ENCODE assay signal across 12 cellular contexts in genomic region chr12:121239704-121240420, GRCh38. TPM values are rescaled to one million over a fixed set of nuclear protein-coding genes. Genes with fewer than 3 reads are reported as not detected.
DNase-seq lines count a peak whose midpoint lies in the region; ATAC-seq, FAIRE-seq and TF ChIP-seq lines count a peak whose summit lies in the region.
"Had no signal": no experiment of that assay in that cellular context is flagged by ENCODE, and none has a peak within 500 bp of the region (broad histone marks: within the 10 kb centered on the region; RNA-seq: fewer than 3 reads in every experiment).

No MANE protein-coding gene starts in this region.

- no peak for FAIRE-seq in HepG2 (lab: Jason Lieb, UNC)
- FAIRE-seq: D721Med had no signal

- no peak for TF ChIP-seq CTCF in HepG2 (CRISPR knock-in tag; IDR thresholded peaks at IDR 0.05)
- TF ChIP-seq CTCF in right lobe of liver (IDR thresholded peaks at IDR 0.05) = no peak
- no peak for TF ChIP-seq CTCF in uterus (IDR thresholded peaks at IDR 0.05)
- TF ChIP-seq CTCF in foreskin keratinocyte (conservative IDR thresholded peaks at IDR 0.05) = no peak

- ATAC-seq in HepG2 = no peak
- no peak for ATAC-seq in right lobe of liver
- ATAC-seq in foreskin keratinocyte = no peak
- no peak for ATAC-seq in HG03442 (IDR thresholded peaks at IDR 0.05; ENCODE audit: unreplicated experiment)

- peaks cover 42% of the 10 kb centered on the region for H3K36me3 Mint-ChIP-seq in activated naive CD8-positive, alpha-beta T cell treated with anti-CD3 and anti-CD28 coated beads for 36 hours

- no peak for TF ChIP-seq EP300 in HepG2 (IDR thresholded peaks at IDR 0.05; ENCODE audit: low read depth in 2 of 2, low read length in 2 of 2)
- TF ChIP-seq EP300 in HepG2 (CRISPR knock-in tag; IDR thresholded peaks at IDR 0.05; ENCODE audit: borderline replicate concordance) = no peak

- H3K27ac Mint-ChIP-seq in activated naive CD8-positive, alpha-beta T cell treated with anti-CD3 and anti-CD28 coated beads for 36 hours = peak overlapping the region; percentile 88

- H3K4me3 ChIP-seq in HepG2 (replicated peaks in 1 of 3; ENCODE audit: insufficient read depth in 1 of 3, low read depth in 2 of 3, low read length in 3 of 3) (no peak overlapping the region), right lobe of liver (no peak overlapping the region), muscle layer of colon (ENCODE audit: low read depth in 1 of 2, low read length in 2 of 2) (peak overlapping the region in 1 of 2 donors; percentile 30), uterus (peak overlapping the region; percentile 28 to 33)

- H3K27ac ChIP-seq in HepG2 (ENCODE audit: extremely low read length, insufficient read depth, low read length) (no peak overlapping the region), right lobe of liver (peak overlapping the region in 1 of 3 donors; percentile 13), muscle layer of colon (ENCODE audit: low read depth, low read length) (peak overlapping the region; percentile 85), uterus (peak overlapping the region; percentile 83 to 86), foreskin keratinocyte (no peak overlapping the region)

- no peak for TF ChIP-seq RAD21 in HepG2 (CRISPR knock-in tag; IDR thresholded peaks at IDR 0.05)

- 91% methylated on average over 12 of the region's 12 CpGs for WGBS in HepG2 (ENCODE audit: low lambda C conversion rate)
- 73% methylated on average over 12 of the region's 12 CpGs for WGBS in right lobe of liver (ENCODE audit: insufficient coverage, low coverage, low lambda C conversion rate, missing lambda C conversion rate)

- no peak overlapping the region for H2AFZ ChIP-seq in HepG2 (ENCODE audit: low read length)

- H3K27me3 ChIP-seq in HepG2 (ENCODE audit: control insufficient read depth in 1 of 2, insufficient read depth in 2 of 2, low read length in 2 of 2) = no peaks in the 10 kb centered on the region
- no peaks in the 10 kb centered on the region for H3K27me3 ChIP-seq in right lobe of liver
- no peaks in the 10 kb centered on the region for H3K27me3 ChIP-seq in muscle layer of colon (ENCODE audit: control insufficient read depth in 1 of 2, insufficient read depth in 2 of 2, low read length in 2 of 2)
- no peaks in the 10 kb centered on the region for H3K27me3 ChIP-seq in uterus
- H3K27me3 ChIP-seq in foreskin keratinocyte = no peaks in the 10 kb centered on the region
- H3K27me3 ChIP-seq: upper lobe of right lung had no signal

- no peaks in the 10 kb centered on the region for H3K27me3 Mint-ChIP-seq in activated naive CD8-positive, alpha-beta T cell treated with anti-CD3 and anti-CD28 coated beads for 36 hours

- DNase-seq in HepG2 (ENCODE audit: low spot score) (no peak), right lobe of liver (no peak), uterus (no peak), NCI-H2196 treated with DMSO at 0.1 percent for 48 hours (lab: John Stamatoyannopoulos, UW; ENCODE audit: unreplicated experiment) (no peak), foreskin keratinocyte (no peak)
- no peak for DNase-seq in activated naive CD8-positive, alpha-beta T cell treated with anti-CD3 and anti-CD28 coated beads for 36 hours
- DNase-seq: foreskin melanocyte had no signal

- H3K4me2 ChIP-seq in HepG2 (ENCODE audit: low read depth, low read length) = no peak overlapping the region

- intact Hi-C loops in HepG2 (cut with micrococcal nuclease; ENCODE audit: unreplicated experiment) (no loop called here), right lobe of liver (cut with DNase I) (no loop called here), uterus (cut with DNase I; ENCODE audit: low total_unique reads) (no loop called here)

- H3K4me1 Mint-ChIP-seq in activated naive CD8-positive, alpha-beta T cell treated with anti-CD3 and anti-CD28 coated beads for 36 hours = peaks cover 33% of the 10 kb centered on the region

- H3K9ac ChIP-seq in HepG2 (ENCODE audit: insufficient read depth, low read depth, low read length) (no peak overlapping the region), muscle layer of colon (ENCODE audit: low read length) (peak overlapping the region; percentile 14)

- POLR2A ChIA-PET in HepG2 (lab: Yijun Ruan, JAX) = no interaction called here

- in situ Hi-C loops in HepG2 (cut with HindIII; ENCODE audit: extremely low pct_ligation_motif_present, low pct_unique_long_range_greater_than_20kb) = no loop called here

- TF ChIP-seq POLR2A in HepG2 (IDR thresholded peaks at IDR 0.05; ENCODE audit: insufficient read depth in 1 of 2, low read depth in 2 of 2, low read length in 2 of 2) (no peak), right lobe of liver (IDR thresholded peaks at IDR 0.05) (no peak), uterus (IDR thresholded peaks at IDR 0.05) (no peak)

- no peaks in the 10 kb centered on the region for H3K79me2 ChIP-seq in HepG2 (ENCODE audit: insufficient read depth, low read length)

- H3K4me1 ChIP-seq in HepG2 (ENCODE audit: insufficient read depth, low read length) (no peaks in the 10 kb centered on the region), right lobe of liver (peaks cover 0 to 30% (median 4%) of the 10 kb centered on the region in 4 donors), muscle layer of colon (ENCODE audit: insufficient read depth, low read length) (peaks cover 39% of the 10 kb centered on the region), uterus (peaks cover 0 to 6% of the 10 kb centered on the region in 2 donors), foreskin keratinocyte (no peaks in the 10 kb centered on the region)

- H3K4me3 Mint-ChIP-seq in activated naive CD8-positive, alpha-beta T cell treated with anti-CD3 and anti-CD28 coated beads for 36 hours = peak overlapping the region; percentile 14
- H3K4me3 Mint-ChIP-seq: WTC11 had no signal

- no peaks in the 10 kb centered on the region for H4K20me1 ChIP-seq in HepG2 (ENCODE audit: insufficient read depth, low read length)

- CTCF ChIA-PET in HepG2 (lab: Yijun Ruan, JAX; ENCODE audit: low intra/inter-chr PET ratio, low total read pairs) = no interaction called here

- H3K9me3 ChIP-seq in HepG2 (ENCODE audit: low read length) (no peaks in the 10 kb centered on the region), right lobe of liver (no peaks in the 10 kb centered on the region), muscle layer of colon (ENCODE audit: low read length) (no peaks in the 10 kb centered on the region), uterus (no peaks in the 10 kb centered on the region)
- H3K9me3 ChIP-seq: upper lobe of right lung had no signal

- H3K9me3 Mint-ChIP-seq in activated naive CD8-positive, alpha-beta T cell treated with anti-CD3 and anti-CD28 coated beads for 36 hours = no peaks in the 10 kb centered on the region
- H3K9me3 Mint-ChIP-seq: WTC11 had no signal

- H3K36me3 ChIP-seq in HepG2 (replicated peaks in 1 of 2; ENCODE audit: control insufficient read depth in 1 of 2, insufficient read depth in 2 of 2, low read length in 2 of 2) (peaks cover 11 to 29% of the 10 kb centered on the region in 2 experiments; a peak in 3 of 5 replicates), right lobe of liver (peaks cover 0 to 21% (median 4%) of the 10 kb centered on the region in 4 donors), muscle layer of colon (ENCODE audit: insufficient read depth, low read length) (peaks cover 5% of the 10 kb centered on the region), uterus (no peaks in the 10 kb centered on the region)

- TSS peak; percentile 28 for BruUV-seq in HepG2 (replicated peaks; lab: Mats Ljungman, UMichigan)

RNA-seq across cellular contexts. Expression of gene P2RX4, which starts 29.9 kb away (rescaled TPM):
- 9.5 and 13.8 TPM in 2 replicates for total RNA-seq in HepG2 (2016; rRNA removed; fragmentation: Illumina TruSeq; extraction: Trizol)
- total RNA-seq in HepG2 (2016; cell fraction: cytosol; rRNA removed; fragmentation: Illumina TruSeq; extraction: Trizol; ENCODE audit: low read depth) = 10.0 and 12.3 TPM in 2 replicates
- total RNA-seq in HepG2 (2016; cell fraction: insoluble cytoplasmic fraction; rRNA removed; fragmentation: Illumina TruSeq; extraction: Trizol) = 8.9 and 14.2 TPM in 2 replicates
- 9.6 and 14.1 TPM in 2 replicates for total RNA-seq in HepG2 (2016; cell fraction: membrane; rRNA removed; fragmentation: Illumina TruSeq; extraction: Trizol)
- 15.1 and 21.0 TPM in 2 replicates for total RNA-seq in HepG2 (2016; cell fraction: nucleus; rRNA removed; fragmentation: Illumina TruSeq; extraction: Trizol)
- 30.8 and 40.8 TPM in 2 replicates for polyA plus RNA-seq in HepG2 (2011; rRNA removed)
- polyA plus RNA-seq in HepG2 (2011; cell fraction: cytosol; rRNA removed) = 48.0 and 49.3 TPM in 2 replicates
- polyA plus RNA-seq in HepG2 (2011; cell fraction: nucleus; rRNA removed) = 46.2 and 52.0 TPM in 2 replicates
- polyA plus RNA-seq in HepG2 (2012) = 14.9 and 23.1 TPM in 2 replicates
- 11.3 and 12.5 TPM in 2 replicates for polyA plus RNA-seq in HepG2 (2016; cell fraction: cytosol; fragmentation: Illumina TruSeq; extraction: Trizol; ENCODE audit: low read depth)
- 9.2 and 9.3 TPM in 2 replicates for polyA plus RNA-seq in HepG2 (2016; cell fraction: insoluble cytoplasmic fraction; fragmentation: Illumina TruSeq; extraction: Trizol; ENCODE audit: low read depth)
- 10.7 and 12.6 TPM in 2 replicates for polyA plus RNA-seq in HepG2 (2016; cell fraction: membrane; fragmentation: Illumina TruSeq; extraction: Trizol; ENCODE audit: low read depth)
- 24.7 and 29.5 TPM in 2 replicates for polyA plus RNA-seq in HepG2 (2016; cell fraction: nucleus; fragmentation: Illumina TruSeq; extraction: Trizol; ENCODE audit: insufficient read depth, low read depth)
- polyA minus RNA-seq in HepG2 (2011; rRNA and poly(A)+ RNA removed; ENCODE audit: low replicate concordance) = 7.1 and 38.6 TPM in 2 replicates
- polyA minus RNA-seq in HepG2 (2011; cell fraction: cytosol; rRNA and poly(A)+ RNA removed) = 14.3 and 14.6 TPM in 2 replicates
- polyA minus RNA-seq in HepG2 (2011; cell fraction: nucleus; rRNA and poly(A)+ RNA removed) = 19.2 and 26.5 TPM in 2 replicates
- 10 to 100 TPM; 11.5 to 79.7 (median 21.9) TPM for total RNA-seq in right lobe of liver
- total RNA-seq in activated naive CD8-positive, alpha-beta T cell treated with anti-CD3 and anti-CD28 coated beads for 36 hours = 10 to 100 TPM; 17.8 to 19.0 TPM
- total RNA-seq in uterus = 100 to 1,000 TPM in 1 of 4 donors, 10 to 100 TPM in 3; 10.9 to 217 (median 36.1) TPM
- total RNA-seq in foreskin keratinocyte = 6.8 and 8.4 TPM in 2 replicates
- polyA plus RNA-seq in foreskin keratinocyte = 6.9 and 8.7 TPM in 2 replicates

RNA-seq across cellular contexts. Expression of gene CAMKK2, which starts 56.6 kb away (rescaled TPM):
- total RNA-seq in HepG2 (2016; rRNA removed; fragmentation: Illumina TruSeq; extraction: Trizol) = 18.8 and 23.0 TPM in 2 replicates
- 3.8 and 4.1 TPM in 2 replicates for total RNA-seq in HepG2 (2016; cell fraction: cytosol; rRNA removed; fragmentation: Illumina TruSeq; extraction: Trizol; ENCODE audit: low read depth)
- total RNA-seq in HepG2 (2016; cell fraction: insoluble cytoplasmic fraction; rRNA removed; fragmentation: Illumina TruSeq; extraction: Trizol) = 17.9 and 20.0 TPM in 2 replicates
- total RNA-seq in HepG2 (2016; cell fraction: membrane; rRNA removed; fragmentation: Illumina TruSeq; extraction: Trizol) = 17.3 and 18.1 TPM in 2 replicates
- 18.1 and 18.3 TPM in 2 replicates for total RNA-seq in HepG2 (2016; cell fraction: nucleus; rRNA removed; fragmentation: Illumina TruSeq; extraction: Trizol)
- polyA plus RNA-seq in HepG2 (2011; rRNA removed) = 20.0 and 25.1 TPM in 2 replicates
- 18.7 TPM in 2 replicates for polyA plus RNA-seq in HepG2 (2011; cell fraction: cytosol; rRNA removed)
- polyA plus RNA-seq in HepG2 (2011; cell fraction: nucleus; rRNA removed) = 36.8 and 38.0 TPM in 2 replicates
- polyA plus RNA-seq in HepG2 (2012) = 12.9 and 13.9 TPM in 2 replicates
- polyA plus RNA-seq in HepG2 (2016; cell fraction: cytosol; fragmentation: Illumina TruSeq; extraction: Trizol; ENCODE audit: low read depth) = 3.2 and 3.8 TPM in 2 replicates
- 19.8 and 21.1 TPM in 2 replicates for polyA plus RNA-seq in HepG2 (2016; cell fraction: insoluble cytoplasmic fraction; fragmentation: Illumina TruSeq; extraction: Trizol; ENCODE audit: low read depth)
- 12.0 and 12.4 TPM in 2 replicates for polyA plus RNA-seq in HepG2 (2016; cell fraction: membrane; fragmentation: Illumina TruSeq; extraction: Trizol; ENCODE audit: low read depth)
- 32.0 and 33.8 TPM in 2 replicates for polyA plus RNA-seq in HepG2 (2016; cell fraction: nucleus; fragmentation: Illumina TruSeq; extraction: Trizol; ENCODE audit: insufficient read depth, low read depth)
- polyA minus RNA-seq in HepG2 (2011; rRNA and poly(A)+ RNA removed; ENCODE audit: low replicate concordance) = 29.2 and 33.9 TPM in 2 replicates
- polyA minus RNA-seq in HepG2 (2011; cell fraction: cytosol; rRNA and poly(A)+ RNA removed) = 12.1 and 12.2 TPM in 2 replicates
- 23.2 and 29.6 TPM in 2 replicates for polyA minus RNA-seq in HepG2 (2011; cell fraction: nucleus; rRNA and poly(A)+ RNA removed)
- total RNA-seq in right lobe of liver = 10 to 100 TPM; 20.6 to 31.8 (median 24.1) TPM
- total RNA-seq in activated naive CD8-positive, alpha-beta T cell treated with anti-CD3 and anti-CD28 coated beads for 36 hours = 10 to 100 TPM; 37.6 to 38.6 TPM
- total RNA-seq in uterus = 10 to 100 TPM in 3 of 4 donors, 1 to 10 TPM in 1; 7.9 to 55.1 (median 22.6) TPM
- 20.3 TPM in 2 replicates for total RNA-seq in foreskin keratinocyte
- polyA plus RNA-seq in foreskin keratinocyte = 12.0 and 12.6 TPM in 2 replicates

Comparison
In these comparisons a context has a peak if more than half of its experiments do, and no peak if none do; other contexts are left out.
1. H3K27ac ChIP-seq: peak in muscle layer of colon (single experiment) and uterus (2 of 2); none in HepG2 (single experiment) and foreskin keratinocyte (single experiment).
2. H3K4me3 ChIP-seq: peak in uterus (2 of 2); none in HepG2 (0 of 3) and right lobe of liver (0 of 3).